Comparison of ENCODE assay signal across 18 cellular contexts in the genomic region with DNA sequence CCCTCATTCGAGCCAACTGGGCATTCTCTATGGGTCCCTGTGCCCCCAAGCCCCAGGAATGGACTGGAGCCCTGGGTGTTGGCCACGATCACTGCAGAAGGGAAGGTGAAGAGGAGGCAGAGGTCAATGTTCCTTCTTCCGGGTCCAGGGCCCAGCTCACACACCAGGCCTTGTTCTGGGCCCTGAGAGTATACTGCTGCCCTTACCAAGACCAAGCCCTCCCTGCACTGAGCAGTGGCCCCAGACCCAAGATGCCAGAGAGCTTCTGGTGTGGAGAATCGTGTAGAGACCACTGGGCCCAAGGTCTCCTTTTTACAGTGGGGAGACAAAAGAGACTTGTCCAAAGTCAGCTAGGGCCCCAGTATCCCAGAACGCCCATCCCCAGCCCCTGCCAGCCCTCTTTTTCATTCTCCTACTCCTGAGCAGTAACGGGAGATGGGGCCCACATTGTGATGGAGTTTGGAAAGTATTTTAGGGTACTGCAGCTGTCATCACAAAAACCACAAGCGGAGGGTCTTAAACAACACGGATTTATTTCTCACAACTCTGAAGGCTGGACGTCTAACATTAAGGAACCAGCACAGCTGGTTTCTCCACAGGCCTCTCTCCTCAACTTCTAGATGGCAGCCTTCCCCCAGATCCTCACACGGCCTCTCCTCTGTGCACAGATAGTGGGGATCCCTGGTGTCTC.
DNase-seq lines count a peak whose midpoint lies in the region; ATAC-seq, FAIRE-seq and TF ChIP-seq lines count a peak whose summit lies in the region.
"Had no signal": no experiment of that assay in that cellular context is flagged by ENCODE, and none has a peak within 500 bp of the region (broad histone marks: within the 10 kb centered on the region; RNA-seq: fewer than 3 reads in every experiment).

No MANE protein-coding gene starts in this region.

- H3K4me1 Mint-ChIP-seq in activated T-helper 17 cell treated with anti-CD3 and anti-CD28 coated beads, Interleukin-2, amount 50 U/mL, for 72 hours: no peaks in the 10 kb centered on the region
- H3K4me1 Mint-ChIP-seq in neural progenitor cell: peaks cover 25% of the 10 kb centered on the region

- no peak for FAIRE-seq in small intestine (lab: Jason Lieb, UNC)
- FAIRE-seq: G401.6, GM12892 had no signal

- H3K36me3 ChIP-seq in neural progenitor cell (no peaks in the 10 kb centered on the region), small intestine (ENCODE audit: control insufficient read depth in 2 of 2, insufficient read depth in 2 of 2, low read length in 2 of 2) (no peaks in the 10 kb centered on the region)

- H3K27me3 ChIP-seq in neural progenitor cell: no peaks in the 10 kb centered on the region
- no peaks in the 10 kb centered on the region for H3K27me3 ChIP-seq in small intestine (ENCODE audit: control insufficient read depth in 2 of 2, insufficient read depth in 2 of 2, low read length in 2 of 2)

- no peak overlapping the region for H3K4me3 Mint-ChIP-seq in activated T-helper 17 cell treated with anti-CD3 and anti-CD28 coated beads, Interleukin-2, amount 50 U/mL, for 72 hours
- H3K4me3 Mint-ChIP-seq in neural progenitor cell: no peak overlapping the region
- H3K4me3 Mint-ChIP-seq: CD4-positive, CD25-positive, alpha-beta regulatory T cell; CD8-positive, alpha-beta T cell; GM23338; H9; HFFc6 had no signal

- no peaks in the 10 kb centered on the region for H4K20me1 ChIP-seq in neural progenitor cell (ENCODE audit: low read depth)

- no peak overlapping the region for H2AFZ ChIP-seq in neural progenitor cell (replicated peaks)
- H2AFZ ChIP-seq: GM23338 had no signal

- H3K27me3 Mint-ChIP-seq in activated T-helper 17 cell treated with anti-CD3 and anti-CD28 coated beads, Interleukin-2, amount 50 U/mL, for 72 hours: no peaks in the 10 kb centered on the region
- H3K27me3 Mint-ChIP-seq in neural progenitor cell (ENCODE audit: insufficient read depth, low read depth): no peaks in the 10 kb centered on the region
- H3K27me3 Mint-ChIP-seq: CD4-positive, CD25-positive, alpha-beta regulatory T cell had no signal

- WGBS in small intestine, 3 donors: 68 to 85% (median 68%) methylated on average over 9 to 10 of the region's 10 CpGs

- H3K4me1 ChIP-seq in neural progenitor cell: peaks cover 14% of the 10 kb centered on the region
- H3K4me1 ChIP-seq in small intestine (ENCODE audit: control insufficient read depth in 2 of 2, insufficient read depth in 1 of 2, low read depth in 1 of 2, low read length in 1 of 2): no peaks in the 10 kb centered on the region

- peaks cover 7% of the 10 kb centered on the region for H3F3A ChIP-seq in neural progenitor cell (ENCODE audit: low read depth)

- TF ChIP-seq CTCF in neural progenitor cell (IDR thresholded peaks at IDR 0.05): no peak

- no peaks in the 10 kb centered on the region for H3K9me3 Mint-ChIP-seq in activated T-helper 17 cell treated with anti-CD3 and anti-CD28 coated beads, Interleukin-2, amount 50 U/mL, for 72 hours
- no peaks in the 10 kb centered on the region for H3K9me3 Mint-ChIP-seq in neural progenitor cell
- H3K9me3 Mint-ChIP-seq: CD4-positive, CD25-positive, alpha-beta regulatory T cell; CD8-positive, alpha-beta T cell; HFFc6 had no signal

- H3K9ac ChIP-seq in neural progenitor cell: no peak overlapping the region

- DNase-seq in neural progenitor cell (ENCODE audit: low spot score) (no peak), small intestine (peak; percentile 39), substantia nigra (lab: John Stamatoyannopoulos, UW) (no peak)
- no peak for DNase-seq in activated CD8-positive, alpha-beta memory T cell treated with anti-CD3 and anti-CD28 coated beads for 24 hours
- DNase-seq: Caco-2; CD4-positive, CD25-positive, alpha-beta regulatory T cell; CD8-positive, alpha-beta T cell; DMS153; DND-41; H9; HFFc6 had no signal

- H3K27ac Mint-ChIP-seq in activated T-helper 17 cell treated with anti-CD3 and anti-CD28 coated beads, Interleukin-2, amount 50 U/mL, for 72 hours: peak overlapping the region; percentile 38
- H3K27ac Mint-ChIP-seq in neural progenitor cell: peak overlapping the region; percentile 78
- H3K27ac Mint-ChIP-seq: CD4-positive, CD25-positive, alpha-beta regulatory T cell; CD8-positive, alpha-beta T cell; GM23338; HFFc6 had no signal

- no peaks in the 10 kb centered on the region for H3K36me3 Mint-ChIP-seq in activated T-helper 17 cell treated with anti-CD3 and anti-CD28 coated beads, Interleukin-2, amount 50 U/mL, for 72 hours (ENCODE audit: low read depth)
- no peaks in the 10 kb centered on the region for H3K36me3 Mint-ChIP-seq in neural progenitor cell
- H3K36me3 Mint-ChIP-seq: CD4-positive, CD25-positive, alpha-beta regulatory T cell; CD8-positive, alpha-beta T cell had no signal

- H3K27ac ChIP-seq in neural progenitor cell: no peak overlapping the region
- no peak overlapping the region for H3K27ac ChIP-seq in small intestine (ENCODE audit: low read depth in 1 of 2, low read length in 1 of 2)
- H3K27ac ChIP-seq in substantia nigra (ENCODE audit: low read depth, low read length, poor library complexity, severe bottlenecking): no peak overlapping the region
- H3K27ac ChIP-seq: C4-2B had no signal

- no peak for ATAC-seq in activated T-helper 17 cell treated with anti-CD3 and anti-CD28 coated beads, Interleukin-2, amount 50 U/mL, for 72 hours (replicated peaks)
- ATAC-seq in GM19035 (IDR thresholded peaks at IDR 0.05; ENCODE audit: unreplicated experiment): no peak
- ATAC-seq: CD8-positive, alpha-beta T cell; GM23338; HCT116 had no signal

- H3K4me3 ChIP-seq in neural progenitor cell (no peak overlapping the region), small intestine (ENCODE audit: low read depth in 1 of 2, low read length in 2 of 2) (no peak overlapping the region)
- H3K4me3 ChIP-seq: GM23338 had no signal

- H3K9me3 ChIP-seq in neural progenitor cell (ENCODE audit: low read depth) (no peaks in the 10 kb centered on the region), small intestine (ENCODE audit: control insufficient read depth, low read depth) (no peaks in the 10 kb centered on the region)
- H3K9me3 ChIP-seq: Caco-2 had no signal

- H3K79me2 ChIP-seq in neural progenitor cell (ENCODE audit: low read depth): no peaks in the 10 kb centered on the region

- no peak overlapping the region for H3K4me2 ChIP-seq in neural progenitor cell
- H3K4me2 ChIP-seq: GM23338 had no signal
